23 cellular contexts compared by ENCODE assay signal in genomic region chr6:44675449-44675848, GRCh38.
DNase-seq lines count a peak whose midpoint lies in the region; ATAC-seq, FAIRE-seq and TF ChIP-seq lines count a peak whose summit lies in the region.
"Had no signal": no experiment of that assay in that cellular context is flagged by ENCODE, and none has a peak within 500 bp of the region (broad histone marks: within the 10 kb centered on the region; RNA-seq: fewer than 3 reads in every experiment).

No MANE protein-coding gene starts in this region.

- H3K27me3 ChIP-seq in WERI-Rb-1 (ENCODE audit: insufficient read depth, low read depth, severe bottlenecking) (no peaks in the 10 kb centered on the region), foreskin keratinocyte (no peaks in the 10 kb centered on the region)

- peaks cover 46% of the 10 kb centered on the region for H3K4me1 Mint-ChIP-seq in HFFc6 (ENCODE audit: low read depth)

- H3K27ac Mint-ChIP-seq in HFFc6 = peak overlapping the region; percentile 6; the same call in 1 of the 2 replicates

- H3K27ac ChIP-seq in WERI-Rb-1 (peak overlapping the region; percentile 95), foreskin keratinocyte (peak overlapping the region; percentile 94)

- DNase-seq in ELR (ENCODE audit: low read depth) (peak; percentile 33), HFFc6 (no peak), WERI-Rb-1 (no peak), foreskin keratinocyte (peak; percentile 78 to 88), urothelium cell line (ENCODE audit: low spot score) (no peak), cerebellar nuclear complex (lab: John Stamatoyannopoulos, UW) (no peak)
- DNase-seq in activated CD4-positive, alpha-beta T cell treated with anti-CD3 and anti-CD28 coated beads for 48 hours = no peak
- DNase-seq: Calu3, DMS153, DND-41, Karpas-422, NCI-H1092 treated with DMSO at 0.1 percent for 48 hours, NCI-H1436, NCI-H187 treated with DMSO at 0.1 percent for 48 hours, NCI-H2171 treated with DMSO at 0.1 percent for 48 hours, NCI-H345, NCI-H510A treated with DMSO at 0.1 percent for 48 hours, PC-9, RPMI8226, SHP77 had no signal

- H3K27me3 Mint-ChIP-seq in HFFc6 (ENCODE audit: insufficient read depth) = peaks cover 7% of the 10 kb centered on the region

- H3K4me3 ChIP-seq in WERI-Rb-1 (ENCODE audit: low read depth, low read length) = no peak overlapping the region
- H3K4me3 ChIP-seq: PC-9 had no signal

- H3K36me3 Mint-ChIP-seq in HFFc6 (ENCODE audit: low read depth) = no peaks in the 10 kb centered on the region

- H3K36me3 ChIP-seq in WERI-Rb-1 = no peaks in the 10 kb centered on the region

- no peak for FAIRE-seq in urothelium cell line (lab: Jason Lieb, UNC)
- FAIRE-seq: GM18507, HepG2 had no signal

- peak; percentile 54 for ATAC-seq in foreskin keratinocyte
- ATAC-seq in GM18498 (IDR thresholded peaks at IDR 0.05; ENCODE audit: unreplicated experiment) = no peak
- ATAC-seq: HepG2 had no signal

- TF ChIP-seq CTCF in HFFc6 (IDR thresholded peaks at IDR 0.05) (no peak), WERI-Rb-1 (IDR thresholded peaks at IDR 0.05; ENCODE audit: low read depth, low read length) (no peak), foreskin keratinocyte (conservative IDR thresholded peaks at IDR 0.05) (peak; percentile 52)

- H3K9me3 Mint-ChIP-seq in HFFc6 = no peaks in the 10 kb centered on the region

- no peak overlapping the region for H3K4me3 Mint-ChIP-seq in HFFc6

- peaks cover 54% of the 10 kb centered on the region for H3K4me1 ChIP-seq in foreskin keratinocyte

- no peaks in the 10 kb centered on the region for H3K9me3 ChIP-seq in WERI-Rb-1 (ENCODE audit: severe bottlenecking)

Comparison
In these comparisons a context has a peak if more than half of its experiments do, and no peak if none do; other contexts are left out.
1. DNase-seq: peak in ELR (single experiment) and foreskin keratinocyte (2 of 2); none in HFFc6 (single experiment), WERI-Rb-1 (single experiment), activated CD4-positive, alpha-beta T cell treated with anti-CD3 and anti-CD28 coated beads for 48 hours (single experiment), urothelium cell line (single experiment) and cerebellar nuclear complex (0 of 2).